Comparison of ENCODE assay signal across 9 cellular contexts in the genomic region with DNA sequence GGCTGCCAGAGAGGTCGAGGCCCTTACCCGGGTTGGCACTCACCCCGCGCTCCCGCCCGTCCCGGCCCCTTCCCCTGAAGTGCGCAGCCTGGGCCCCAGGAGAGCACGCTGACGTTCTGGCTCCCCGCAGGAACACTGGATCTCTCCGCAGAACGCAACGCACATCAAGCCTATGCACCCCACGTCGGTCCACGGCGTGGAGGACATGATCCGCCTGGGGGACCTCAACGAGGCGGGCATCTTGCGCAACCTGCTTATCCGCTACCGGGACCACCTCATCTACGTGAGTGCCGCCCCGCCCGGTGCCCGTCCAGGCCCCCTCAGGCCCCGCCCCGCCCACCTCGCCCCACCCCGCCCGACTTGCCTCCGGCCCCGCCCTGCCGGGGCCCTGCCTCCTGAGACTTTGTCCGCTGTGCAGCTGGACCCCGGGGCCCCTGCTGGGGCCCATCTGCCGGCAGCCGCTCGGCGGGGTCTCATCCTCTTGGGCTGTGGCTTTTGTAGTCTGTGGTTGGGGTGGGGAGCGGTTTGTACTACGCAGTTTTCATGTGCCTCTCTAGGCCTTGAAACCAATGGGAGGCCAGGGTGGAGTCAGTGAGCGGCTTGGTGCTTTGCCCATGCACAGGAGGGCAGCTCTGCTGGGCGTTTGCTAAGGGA. TPM values are rescaled to one million over a fixed set of nuclear protein-coding genes. Genes with fewer than 3 reads are reported as not detected.
DNase-seq lines count a peak whose midpoint lies in the region; ATAC-seq and TF ChIP-seq lines count a peak whose summit lies in the region.
"Had no signal": no experiment of that assay in that cellular context is flagged by ENCODE, and none has a peak within 500 bp of the region (broad histone marks: within the 10 kb centered on the region; RNA-seq: fewer than 3 reads in every experiment).

No MANE protein-coding gene starts in this region.

- H3K27me3 ChIP-seq in hepatocyte: no peaks in the 10 kb centered on the region
- H3K27me3 ChIP-seq in suprapubic skin: peaks cover 5% of the 10 kb centered on the region
- no peaks in the 10 kb centered on the region for H3K27me3 ChIP-seq in uterus
- H3K27me3 ChIP-seq: right lobe of liver had no signal

- peak overlapping the region; percentile 57 for H3K4me3 Mint-ChIP-seq in activated T-cell treated with anti-CD3 and anti-CD28 coated beads, Interleukin-2, amount 50 U/mL, for 24 hours

- DNase-seq in stimulated activated CD4-positive, alpha-beta T cell treated with anti-CD3 and anti-CD28 coated beads, Interleukin-2, amount 100 ng/mL, for 24 hours: peak; percentile 23 to 28
- DNase-seq in stimulated activated CD4-positive, alpha-beta T cell treated with anti-CD3 and anti-CD28 coated beads, Interleukin-2, amount 100 ng/mL, for 48 hours: no peak
- DNase-seq in activated T-cell treated with anti-CD3 and anti-CD28 coated beads, Interleukin-2, amount 50 U/mL, for 24 hours: peak; percentile 55
- DNase-seq in hepatocyte (ENCODE audit: low spot score): peak; percentile 67
- no peak for DNase-seq in suprapubic skin (ENCODE audit: low spot score in 2 of 2)
- no peak for DNase-seq in uterus

- ATAC-seq in HG02678 (IDR thresholded peaks at IDR 0.05; ENCODE audit: unreplicated experiment): no peak
- ATAC-seq in GM21528 (IDR thresholded peaks at IDR 0.05; ENCODE audit: low FRiP score, unreplicated experiment): no peak
- ATAC-seq: right lobe of liver had no signal

- intact Hi-C loops in uterus (cut with DNase I; ENCODE audit: low total_unique reads): no loop called here

- no peaks in the 10 kb centered on the region for H3K9me3 Mint-ChIP-seq in activated T-cell treated with anti-CD3 and anti-CD28 coated beads, Interleukin-2, amount 50 U/mL, for 24 hours

- no peak for TF ChIP-seq EP300 in suprapubic skin (IDR thresholded peaks at IDR 0.05)

- H3K27me3 Mint-ChIP-seq in activated T-cell treated with anti-CD3 and anti-CD28 coated beads, Interleukin-2, amount 50 U/mL, for 24 hours: no peaks in the 10 kb centered on the region

- no peak for TF ChIP-seq POLR2A in suprapubic skin (IDR thresholded peaks at IDR 0.05)
- no peak for TF ChIP-seq POLR2A in uterus (IDR thresholded peaks at IDR 0.05)

- H3K27ac ChIP-seq in hepatocyte: no peak overlapping the region
- H3K27ac ChIP-seq in suprapubic skin: no peak overlapping the region
- no peak overlapping the region for H3K27ac ChIP-seq in uterus
- H3K27ac ChIP-seq: right lobe of liver had no signal

- no peaks in the 10 kb centered on the region for H3K36me3 Mint-ChIP-seq in activated T-cell treated with anti-CD3 and anti-CD28 coated beads, Interleukin-2, amount 50 U/mL, for 24 hours (ENCODE audit: low read depth)

- H3K9me2 ChIP-seq in hepatocyte (replicated peaks; ENCODE audit: insufficient read depth): no peaks in the 10 kb centered on the region

- H3K4me1 ChIP-seq in hepatocyte (ENCODE audit: insufficient read depth): peaks cover 29% of the 10 kb centered on the region
- H3K4me1 ChIP-seq in suprapubic skin: peaks cover 7% of the 10 kb centered on the region
- no peaks in the 10 kb centered on the region for H3K4me1 ChIP-seq in uterus

- 9% methylated on average over 24 of the region's 47 CpGs for WGBS in hepatocyte (ENCODE audit: low lambda C conversion rate, missing lambda C conversion rate)
- 15% methylated on average over 8 of the region's 47 CpGs for WGBS in suprapubic skin

- TF ChIP-seq CTCF in hepatocyte (IDR thresholded peaks at IDR 0.05; ENCODE audit: poor library complexity) (no peak), suprapubic skin (IDR thresholded peaks at IDR 0.05) (no peak), uterus (IDR thresholded peaks at IDR 0.05) (no peak)

- H4K20me1 ChIP-seq in hepatocyte (ENCODE audit: insufficient read depth, poor library complexity, severe bottlenecking): no peaks in the 10 kb centered on the region

- H2AFZ ChIP-seq in hepatocyte: peak overlapping the region; percentile 75

- H3K36me3 ChIP-seq in hepatocyte (replicated peaks; ENCODE audit: insufficient read depth, low read depth) (no peaks in the 10 kb centered on the region), suprapubic skin (no peaks in the 10 kb centered on the region), uterus (no peaks in the 10 kb centered on the region)
- H3K36me3 ChIP-seq: right lobe of liver had no signal

- H3K4me1 Mint-ChIP-seq in activated T-cell treated with anti-CD3 and anti-CD28 coated beads, Interleukin-2, amount 50 U/mL, for 24 hours (ENCODE audit: low read depth): peaks cover 38% of the 10 kb centered on the region

- no peak overlapping the region for H3K27ac Mint-ChIP-seq in activated T-cell treated with anti-CD3 and anti-CD28 coated beads, Interleukin-2, amount 50 U/mL, for 24 hours

- no peaks in the 10 kb centered on the region for H3K9me3 ChIP-seq in hepatocyte (ENCODE audit: low read depth)
- H3K9me3 ChIP-seq in suprapubic skin: no peaks in the 10 kb centered on the region
- H3K9me3 ChIP-seq in uterus: no peaks in the 10 kb centered on the region
- H3K9me3 ChIP-seq: right lobe of liver had no signal

- peak overlapping the region; percentile 13 for H3K4me3 ChIP-seq in hepatocyte
- H3K4me3 ChIP-seq in suprapubic skin: peak overlapping the region; percentile 39
- peak overlapping the region in 1 of 2 donors; percentile 21 for H3K4me3 ChIP-seq in uterus
- H3K4me3 ChIP-seq: right lobe of liver had no signal

- H3K4me2 ChIP-seq in hepatocyte: peak overlapping the region; percentile 87

- H3K79me2 ChIP-seq in hepatocyte: no peaks in the 10 kb centered on the region

RNA-seq across cellular contexts. Expression of gene MYO7A, which starts 19.7 kb away (rescaled TPM):
- total RNA-seq in hepatocyte (6.4 and 9.8 TPM in 2 replicates), suprapubic skin (1 to 10 TPM in 3 of 4 donors, under 1 TPM in 1; 0.34 to 2.4 (median 2.0) TPM), uterus (10 to 100 TPM in 1 of 4 donors, 1 to 10 TPM in 3; 2.0 to 18.2 (median 6.6) TPM)
- 10.1 and 12.6 TPM in 2 replicates for polyA plus RNA-seq in hepatocyte

RNA-seq across cellular contexts. Expression of gene OMP, which starts 45.2 kb away (rescaled TPM):
- total RNA-seq in hepatocyte: not detected in 2 replicates
- polyA plus RNA-seq in hepatocyte: 0.47 TPM in 1 of 2 replicates, not detected in the other
- 1 to 10 TPM in 1 of 4 donors, not detected in 3; 9.6 TPM for total RNA-seq in suprapubic skin
- 1 to 10 TPM in 2 of 4 donors, not detected in 2; 1.0 to 2.1 TPM for total RNA-seq in uterus

Comparison
In these comparisons a context has a peak if more than half of its experiments do, and no peak if none do; other contexts are left out.
1. DNase-seq: peak in stimulated activated CD4-positive, alpha-beta T cell treated with anti-CD3 and anti-CD28 coated beads, Interleukin-2, amount 100 ng/mL, for 24 hours (2 of 2), activated T-cell treated with anti-CD3 and anti-CD28 coated beads, Interleukin-2, amount 50 U/mL, for 24 hours (single experiment) and hepatocyte (single experiment); none in stimulated activated CD4-positive, alpha-beta T cell treated with anti-CD3 and anti-CD28 coated beads, Interleukin-2, amount 100 ng/mL, for 48 hours (0 of 2), suprapubic skin (0 of 2) and uterus (0 of 2).